22 cellular contexts compared by ENCODE assay signal in genomic region chr3:112381673-112382542, GRCh38. TPM values are rescaled to one million over a fixed set of nuclear protein-coding genes. Genes with fewer than 3 reads are reported as not detected.
DNase-seq lines count a peak whose midpoint lies in the region; ATAC-seq lines count a peak whose summit lies in the region.
"Had no signal": no experiment of that assay in that cellular context is flagged by ENCODE, and none has a peak within 500 bp of the region (broad histone marks: within the 10 kb centered on the region; RNA-seq: fewer than 3 reads in every experiment).

No MANE protein-coding gene starts in this region.

- no peaks in the 10 kb centered on the region for H3K27me3 Mint-ChIP-seq in activated CD4-positive, alpha-beta T cell treated with anti-CD3 and anti-CD28 coated beads for 36 hours
- no peaks in the 10 kb centered on the region for H3K27me3 Mint-ChIP-seq in stimulated activated naive CD8-positive, alpha-beta T cell treated with anti-CD3 and anti-CD28 coated beads, Interleukin-15, Interleukin-2, amounts not matched to agents 100 ng/mL and 50 ng/mL, for 24 hours
- H3K27me3 Mint-ChIP-seq in stimulated activated naive CD8-positive, alpha-beta T cell treated with anti-CD3 and anti-CD28 coated beads, Interleukin-15, amount 100 ng/mL, for 72 hours = no peaks in the 10 kb centered on the region
- H3K27me3 Mint-ChIP-seq in dendritic cell treated with granulocyte-macrophage colony-stimulating factor and Interleukin-4, amounts not matched to agents 40 ng/mL and 50 ng/mL, for 4 days = no peaks in the 10 kb centered on the region
- H3K27me3 Mint-ChIP-seq in stimulated activated naive B cell treated with anti-CD40 and anti-IgM and Interleukin-4, amounts not matched to agents 10 μg/mL and 1 μg/mL and 100 μg/mL, for 72 hours = no peaks in the 10 kb centered on the region
- H3K27me3 Mint-ChIP-seq: IgD-negative memory B cell had no signal

- intact Hi-C loops in activated CD4-positive, alpha-beta T cell treated with anti-CD3 and anti-CD28 coated beads for 36 hours (cut with DNase I, micrococcal nuclease) = no loop called here
- intact Hi-C loops in dendritic cell treated with granulocyte-macrophage colony-stimulating factor and Interleukin-4, amounts not matched to agents 40 ng/mL and 50 ng/mL, for 4 days (cut with micrococcal nuclease) = no loop called here

- POLR2A ChIA-PET in activated CD4-positive, alpha-beta T cell treated with anti-CD3 and anti-CD28 coated beads for 36 hours (lab: Charles Lee) = no interaction called here

- H3K4me3 Mint-ChIP-seq in activated CD4-positive, alpha-beta T cell treated with anti-CD3 and anti-CD28 coated beads for 36 hours = no peak overlapping the region
- no peak overlapping the region for H3K4me3 Mint-ChIP-seq in stimulated activated naive CD8-positive, alpha-beta T cell treated with anti-CD3 and anti-CD28 coated beads, Interleukin-15, Interleukin-2, amounts not matched to agents 100 ng/mL and 50 ng/mL, for 24 hours
- H3K4me3 Mint-ChIP-seq in stimulated activated naive CD8-positive, alpha-beta T cell treated with anti-CD3 and anti-CD28 coated beads, Interleukin-15, amount 100 ng/mL, for 72 hours = no peak overlapping the region
- H3K4me3 Mint-ChIP-seq in dendritic cell treated with granulocyte-macrophage colony-stimulating factor and Interleukin-4, amounts not matched to agents 40 ng/mL and 50 ng/mL, for 4 days = peak overlapping the region; percentile 4
- H3K4me3 Mint-ChIP-seq in stimulated activated naive B cell treated with anti-CD40 and anti-IgM and Interleukin-4, amounts not matched to agents 10 μg/mL and 1 μg/mL and 100 μg/mL, for 72 hours = peak overlapping the region; percentile 0 to 25
- H3K4me3 Mint-ChIP-seq: CD8-positive, alpha-beta memory T cell; IgD-negative memory B cell had no signal

- H3K27ac Mint-ChIP-seq in activated CD4-positive, alpha-beta T cell treated with anti-CD3 and anti-CD28 coated beads for 36 hours = peak overlapping the region; percentile 12
- H3K27ac Mint-ChIP-seq in stimulated activated naive CD8-positive, alpha-beta T cell treated with anti-CD3 and anti-CD28 coated beads, Interleukin-15, Interleukin-2, amounts not matched to agents 100 ng/mL and 50 ng/mL, for 24 hours = peak overlapping the region; percentile 58
- H3K27ac Mint-ChIP-seq in stimulated activated naive CD8-positive, alpha-beta T cell treated with anti-CD3 and anti-CD28 coated beads, Interleukin-15, amount 100 ng/mL, for 72 hours = no peak overlapping the region
- peak overlapping the region; percentile 81 for H3K27ac Mint-ChIP-seq in dendritic cell treated with granulocyte-macrophage colony-stimulating factor and Interleukin-4, amounts not matched to agents 40 ng/mL and 50 ng/mL, for 4 days
- peak overlapping the region; percentile 97 for H3K27ac Mint-ChIP-seq in stimulated activated naive B cell treated with anti-CD40 and anti-IgM and Interleukin-4, amounts not matched to agents 10 μg/mL and 1 μg/mL and 100 μg/mL, for 72 hours
- H3K27ac Mint-ChIP-seq: CD8-positive, alpha-beta memory T cell; IgD-negative memory B cell had no signal

- CTCF ChIA-PET in activated CD4-positive, alpha-beta T cell treated with anti-CD3 and anti-CD28 coated beads for 36 hours (lab: Charles Lee) = interaction anchor here (0.7 kb wide), 1 partner anchor 60 kb away, joined by 4 read pairs; no protein-coding TSS in a partner anchor

- peaks cover 5% of the 10 kb centered on the region for H3K9me3 Mint-ChIP-seq in activated CD4-positive, alpha-beta T cell treated with anti-CD3 and anti-CD28 coated beads for 36 hours (ENCODE audit: low read depth)
- no peaks in the 10 kb centered on the region for H3K9me3 Mint-ChIP-seq in stimulated activated naive CD8-positive, alpha-beta T cell treated with anti-CD3 and anti-CD28 coated beads, Interleukin-15, Interleukin-2, amounts not matched to agents 100 ng/mL and 50 ng/mL, for 24 hours
- no peaks in the 10 kb centered on the region for H3K9me3 Mint-ChIP-seq in stimulated activated naive CD8-positive, alpha-beta T cell treated with anti-CD3 and anti-CD28 coated beads, Interleukin-15, amount 100 ng/mL, for 72 hours
- H3K9me3 Mint-ChIP-seq in dendritic cell treated with granulocyte-macrophage colony-stimulating factor and Interleukin-4, amounts not matched to agents 40 ng/mL and 50 ng/mL, for 4 days = peaks cover 10% of the 10 kb centered on the region
- H3K9me3 Mint-ChIP-seq in stimulated activated naive B cell treated with anti-CD40 and anti-IgM and Interleukin-4, amounts not matched to agents 10 μg/mL and 1 μg/mL and 100 μg/mL, for 72 hours = peaks cover 0 to 2% of the 10 kb centered on the region in 2 donors

- ATAC-seq in activated CD4-positive, alpha-beta T cell treated with anti-CD3 and anti-CD28 coated beads for 36 hours = no peak
- no peak for ATAC-seq in stimulated activated naive CD8-positive, alpha-beta T cell treated with anti-CD3 and anti-CD28 coated beads, Interleukin-15, amount 100 ng/mL, for 72 hours
- ATAC-seq in stimulated activated naive B cell treated with anti-CD40 and anti-IgM and Interleukin-4, amounts not matched to agents 10 μg/mL and 1 μg/mL and 100 μg/mL, for 72 hours (replicated peaks) = peak; percentile 71 to 80
- ATAC-seq: Right ventricle myocardium inferior had no signal

- H3K36me3 Mint-ChIP-seq in activated CD4-positive, alpha-beta T cell treated with anti-CD3 and anti-CD28 coated beads for 36 hours (ENCODE audit: low read depth) = peaks cover 2% of the 10 kb centered on the region
- no peaks in the 10 kb centered on the region for H3K36me3 Mint-ChIP-seq in stimulated activated naive CD8-positive, alpha-beta T cell treated with anti-CD3 and anti-CD28 coated beads, Interleukin-15, Interleukin-2, amounts not matched to agents 100 ng/mL and 50 ng/mL, for 24 hours (ENCODE audit: low read depth)
- H3K36me3 Mint-ChIP-seq in dendritic cell treated with granulocyte-macrophage colony-stimulating factor and Interleukin-4, amounts not matched to agents 40 ng/mL and 50 ng/mL, for 4 days (ENCODE audit: low read depth) = peaks cover 5% of the 10 kb centered on the region
- H3K36me3 Mint-ChIP-seq in stimulated activated naive B cell treated with anti-CD40 and anti-IgM and Interleukin-4, amounts not matched to agents 10 μg/mL and 1 μg/mL and 100 μg/mL, for 72 hours = peaks cover 0 to 9% of the 10 kb centered on the region in 2 donors
- H3K36me3 Mint-ChIP-seq: IgD-negative memory B cell had no signal

- no peak for DNase-seq in activated CD4-positive, alpha-beta T cell treated with anti-CD3 and anti-CD28 coated beads for 36 hours
- no peak for DNase-seq in activated CD4-positive, alpha-beta T cell treated with anti-CD3 and anti-CD28 coated beads for 4 hours
- DNase-seq in stimulated activated naive CD8-positive, alpha-beta T cell treated with anti-CD3 and anti-CD28 coated beads, Interleukin-15, amount 100 ng/mL, for 72 hours = no peak
- DNase-seq in stimulated activated naive B cell treated with anti-CD40 and anti-IgM and Interleukin-4, amounts not matched to agents 10 μg/mL and 1 μg/mL and 100 μg/mL, for 72 hours = peak; percentile 65
- DNase-seq in iPS-NIHi7 (ENCODE audit: extremely low spot score) = no peak
- no peak for DNase-seq in effector CD8-positive, alpha-beta T cell (lab: John Stamatoyannopoulos, UW)
- DNase-seq: 8988T; C1 segment of cervical spinal cord; Calu3; CD8-positive, alpha-beta memory T cell; DMS153; Karpas-422; NCI-H1417 treated with DMSO at 0.1 percent for 48 hours; NCI-H187; NCI-H446 treated with DMSO at 0.1 percent for 48 hours; NCI-H526 treated with DMSO at 0.1 percent for 48 hours; OCI-M1 had no signal

- H3K4me1 Mint-ChIP-seq in activated CD4-positive, alpha-beta T cell treated with anti-CD3 and anti-CD28 coated beads for 36 hours = peaks cover 52% of the 10 kb centered on the region
- peaks cover 53% of the 10 kb centered on the region for H3K4me1 Mint-ChIP-seq in stimulated activated naive CD8-positive, alpha-beta T cell treated with anti-CD3 and anti-CD28 coated beads, Interleukin-15, Interleukin-2, amounts not matched to agents 100 ng/mL and 50 ng/mL, for 24 hours (ENCODE audit: low read depth)
- peaks cover 11% of the 10 kb centered on the region for H3K4me1 Mint-ChIP-seq in stimulated activated naive CD8-positive, alpha-beta T cell treated with anti-CD3 and anti-CD28 coated beads, Interleukin-15, amount 100 ng/mL, for 72 hours
- H3K4me1 Mint-ChIP-seq in dendritic cell treated with granulocyte-macrophage colony-stimulating factor and Interleukin-4, amounts not matched to agents 40 ng/mL and 50 ng/mL, for 4 days (ENCODE audit: low read depth) = peaks cover 84% of the 10 kb centered on the region
- H3K4me1 Mint-ChIP-seq in stimulated activated naive B cell treated with anti-CD40 and anti-IgM and Interleukin-4, amounts not matched to agents 10 μg/mL and 1 μg/mL and 100 μg/mL, for 72 hours = peaks cover 45 to 74% of the 10 kb centered on the region in 2 donors
- H3K4me1 Mint-ChIP-seq: CD8-positive, alpha-beta memory T cell had no signal

RNA-seq across cellular contexts. Expression of gene CD200, which starts 49.0 kb away (rescaled TPM):
- 10 to 100 TPM; 30.2 to 42.3 TPM for total RNA-seq in activated CD4-positive, alpha-beta T cell treated with anti-CD3 and anti-CD28 coated beads for 36 hours
- total RNA-seq: Calu3, H4 had no signal

Comparison
In these comparisons a context has a peak if more than half of its experiments do, and no peak if none do; other contexts are left out.
1. H3K27ac Mint-ChIP-seq: peak in activated CD4-positive, alpha-beta T cell treated with anti-CD3 and anti-CD28 coated beads for 36 hours (single experiment), stimulated activated naive CD8-positive, alpha-beta T cell treated with anti-CD3 and anti-CD28 coated beads, Interleukin-15, Interleukin-2, amounts not matched to agents 100 ng/mL and 50 ng/mL, for 24 hours (single experiment), dendritic cell treated with granulocyte-macrophage colony-stimulating factor and Interleukin-4, amounts not matched to agents 40 ng/mL and 50 ng/mL, for 4 days (single experiment) and stimulated activated naive B cell treated with anti-CD40 and anti-IgM and Interleukin-4, amounts not matched to agents 10 μg/mL and 1 μg/mL and 100 μg/mL, for 72 hours (single experiment); none in stimulated activated naive CD8-positive, alpha-beta T cell treated with anti-CD3 and anti-CD28 coated beads, Interleukin-15, amount 100 ng/mL, for 72 hours (0 of 2).
2. ATAC-seq: peak in stimulated activated naive B cell treated with anti-CD40 and anti-IgM and Interleukin-4, amounts not matched to agents 10 μg/mL and 1 μg/mL and 100 μg/mL, for 72 hours (2 of 2); none in activated CD4-positive, alpha-beta T cell treated with anti-CD3 and anti-CD28 coated beads for 36 hours (single experiment) and stimulated activated naive CD8-positive, alpha-beta T cell treated with anti-CD3 and anti-CD28 coated beads, Interleukin-15, amount 100 ng/mL, for 72 hours (single experiment).
3. H3K4me3 Mint-ChIP-seq: peak in dendritic cell treated with granulocyte-macrophage colony-stimulating factor and Interleukin-4, amounts not matched to agents 40 ng/mL and 50 ng/mL, for 4 days (single experiment) and stimulated activated naive B cell treated with anti-CD40 and anti-IgM and Interleukin-4, amounts not matched to agents 10 μg/mL and 1 μg/mL and 100 μg/mL, for 72 hours (2 of 2); none in activated CD4-positive, alpha-beta T cell treated with anti-CD3 and anti-CD28 coated beads for 36 hours (single experiment), stimulated activated naive CD8-positive, alpha-beta T cell treated with anti-CD3 and anti-CD28 coated beads, Interleukin-15, Interleukin-2, amounts not matched to agents 100 ng/mL and 50 ng/mL, for 24 hours (single experiment) and stimulated activated naive CD8-positive, alpha-beta T cell treated with anti-CD3 and anti-CD28 coated beads, Interleukin-15, amount 100 ng/mL, for 72 hours (0 of 2).